15 cellular contexts compared by ENCODE assay signal in genomic region chr10:12503311-12503710, GRCh38.
A peak's percentile ranks its signal among the peaks of the same experiment; 100 is the strongest.
DNase-seq lines count a peak whose midpoint lies in the region; ATAC-seq and TF ChIP-seq lines count a peak whose summit lies in the region.
"Had no signal": no experiment of that assay in that cellular context is flagged by ENCODE, and none has a peak within 500 bp of the region (broad histone marks: within the 10 kb centered on the region; RNA-seq: fewer than 3 reads in every experiment).

No MANE protein-coding gene starts in this region.

- no peak overlapping the region for H3K4me3 Mint-ChIP-seq in neural progenitor cell
- H3K4me3 Mint-ChIP-seq in activated naive CD4-positive, alpha-beta T cell treated with anti-CD3 and anti-CD28 coated beads, Interleukin-2, amount 10 ng/mL, durations not matched to agents 7 days and 5 days, result no peak overlapping the region
- H3K4me3 Mint-ChIP-seq: activated B cell treated with CpG ODN at 0.5 μM for 24 hours; activated naive CD8-positive, alpha-beta T cell treated with anti-CD3 and anti-CD28 coated beads, Interleukin-2, amount 10 ng/mL, durations not matched to agents 7 days and 5 days; stimulated activated naive CD8-positive, alpha-beta T cell treated with anti-CD3 and anti-CD28 coated beads, Interleukin-15, Interleukin-2, amounts not matched to agents 100 ng/mL and 50 ng/mL, for 24 hours had no signal

- H3K4me3 ChIP-seq in neural progenitor cell, result no peak overlapping the region
- H3K4me3 ChIP-seq: cardiac muscle cell had no signal

- peaks cover 50% of the 10 kb centered on the region for H3K4me1 Mint-ChIP-seq in neural progenitor cell
- H3K4me1 Mint-ChIP-seq in activated naive CD4-positive, alpha-beta T cell treated with anti-CD3 and anti-CD28 coated beads, Interleukin-2, amount 10 ng/mL, durations not matched to agents 7 days and 5 days, result peaks cover 29% of the 10 kb centered on the region

- peaks cover 4% of the 10 kb centered on the region for H3K36me3 Mint-ChIP-seq in neural progenitor cell
- H3K36me3 Mint-ChIP-seq in activated naive CD4-positive, alpha-beta T cell treated with anti-CD3 and anti-CD28 coated beads, Interleukin-2, amount 10 ng/mL, durations not matched to agents 7 days and 5 days, result no peaks in the 10 kb centered on the region
- H3K36me3 Mint-ChIP-seq: activated naive CD8-positive, alpha-beta T cell treated with anti-CD3 and anti-CD28 coated beads, Interleukin-2, amount 10 ng/mL, durations not matched to agents 7 days and 5 days had no signal

- H3K36me3 ChIP-seq in neural progenitor cell, result no peaks in the 10 kb centered on the region
- H3K36me3 ChIP-seq: cardiac muscle cell had no signal

- H3K27ac Mint-ChIP-seq in neural progenitor cell, result peak overlapping the region; percentile 12
- no peak overlapping the region for H3K27ac Mint-ChIP-seq in activated naive CD4-positive, alpha-beta T cell treated with anti-CD3 and anti-CD28 coated beads, Interleukin-2, amount 10 ng/mL, durations not matched to agents 7 days and 5 days
- H3K27ac Mint-ChIP-seq: activated naive CD8-positive, alpha-beta T cell treated with anti-CD3 and anti-CD28 coated beads, Interleukin-2, amount 10 ng/mL, durations not matched to agents 7 days and 5 days; stimulated activated naive CD8-positive, alpha-beta T cell treated with anti-CD3 and anti-CD28 coated beads, Interleukin-15, Interleukin-2, amounts not matched to agents 100 ng/mL and 50 ng/mL, for 24 hours had no signal

- no peaks in the 10 kb centered on the region for H3K9me3 Mint-ChIP-seq in neural progenitor cell
- H3K9me3 Mint-ChIP-seq in activated naive CD4-positive, alpha-beta T cell treated with anti-CD3 and anti-CD28 coated beads, Interleukin-2, amount 10 ng/mL, durations not matched to agents 7 days and 5 days, result no peaks in the 10 kb centered on the region
- H3K9me3 Mint-ChIP-seq: activated B cell treated with CpG ODN at 0.5 μM for 24 hours; activated naive CD8-positive, alpha-beta T cell treated with anti-CD3 and anti-CD28 coated beads, Interleukin-2, amount 10 ng/mL, durations not matched to agents 7 days and 5 days; stimulated activated naive CD8-positive, alpha-beta T cell treated with anti-CD3 and anti-CD28 coated beads, Interleukin-15, Interleukin-2, amounts not matched to agents 100 ng/mL and 50 ng/mL, for 24 hours had no signal

- peaks cover 6% of the 10 kb centered on the region for H3F3A ChIP-seq in neural progenitor cell (ENCODE audit: low read depth)

- H3K27ac ChIP-seq in neural progenitor cell, result no peak overlapping the region
- H3K27ac ChIP-seq: cardiac muscle cell had no signal

- H4K20me1 ChIP-seq in neural progenitor cell (ENCODE audit: low read depth), result no peaks in the 10 kb centered on the region

- no peak overlapping the region for H3K4me2 ChIP-seq in neural progenitor cell

- no peaks in the 10 kb centered on the region for H3K79me2 ChIP-seq in neural progenitor cell (ENCODE audit: low read depth)

- no peak for TF ChIP-seq CTCF in neural progenitor cell (IDR thresholded peaks at IDR 0.05)

- CTCF ChIA-PET in activated naive CD4-positive, alpha-beta T cell treated with anti-CD3 and anti-CD28 coated beads, Interleukin-2, amount 10 ng/mL, durations not matched to agents 7 days and 5 days (lab: Charles Lee), result no interaction called here

- peaks cover 17% of the 10 kb centered on the region for H3K4me1 ChIP-seq in neural progenitor cell

- no peak for ATAC-seq in HG03378 (IDR thresholded peaks at IDR 0.05; ENCODE audit: unreplicated experiment)
- ATAC-seq in left ventricle myocardium superior, result no peak
- ATAC-seq: PC-3 had no signal

- intact Hi-C loops in left ventricle myocardium superior (cut with micrococcal nuclease), result no loop called here

- peak; percentile 85 for DNase-seq in DMS79 treated with DMSO at 0.1 percent for 48 hours (lab: John Stamatoyannopoulos, UW)
- peak; percentile 41 to 73 for DNase-seq in NCI-H187 (lab: John Stamatoyannopoulos, UW)
- DNase-seq in SHP77 (lab: John Stamatoyannopoulos, UW), result peak; percentile 27 to 46
- DNase-seq in neural progenitor cell (ENCODE audit: low spot score), result no peak
- DNase-seq in activated naive CD4-positive, alpha-beta T cell treated with anti-CD3 and anti-CD28 coated beads, Interleukin-2, amount 10 ng/mL, durations not matched to agents 7 days and 5 days, result no peak
- no peak for DNase-seq in left ventricle myocardium superior
- DNase-seq in DMS 273 treated with DMSO at 0.1 percent for 48 hours (lab: John Stamatoyannopoulos, UW), result no peak
- DNase-seq: activated B cell treated with CpG ODN at 0.5 μM for 24 hours; activated naive CD8-positive, alpha-beta T cell treated with anti-CD3 and anti-CD28 coated beads, Interleukin-2, amount 10 ng/mL, durations not matched to agents 7 days and 5 days; foreskin melanocyte; occipital lobe; PC-3 had no signal

- peaks cover 5% of the 10 kb centered on the region for H3K27me3 Mint-ChIP-seq in neural progenitor cell (ENCODE audit: insufficient read depth, low read depth)
- H3K27me3 Mint-ChIP-seq in activated naive CD4-positive, alpha-beta T cell treated with anti-CD3 and anti-CD28 coated beads, Interleukin-2, amount 10 ng/mL, durations not matched to agents 7 days and 5 days, result peaks cover 8% of the 10 kb centered on the region
- H3K27me3 Mint-ChIP-seq: activated B cell treated with CpG ODN at 0.5 μM for 24 hours; stimulated activated naive CD8-positive, alpha-beta T cell treated with anti-CD3 and anti-CD28 coated beads, Interleukin-15, Interleukin-2, amounts not matched to agents 100 ng/mL and 50 ng/mL, for 24 hours had no signal

- no peak overlapping the region for H2AFZ ChIP-seq in neural progenitor cell (replicated peaks)

- H3K9ac ChIP-seq in neural progenitor cell, result no peak overlapping the region

- no peaks in the 10 kb centered on the region for H3K9me3 ChIP-seq in neural progenitor cell (ENCODE audit: low read depth)

- H3K27me3 ChIP-seq in neural progenitor cell, result no peaks in the 10 kb centered on the region
- H3K27me3 ChIP-seq: cardiac muscle cell had no signal

Comparison
In these comparisons a context has a peak if more than half of its experiments do, and no peak if none do; other contexts are left out.
1. DNase-seq: peak in DMS79 treated with DMSO at 0.1 percent for 48 hours (single experiment), NCI-H187 (2 of 2) and SHP77 (2 of 2); none in neural progenitor cell (single experiment), activated naive CD4-positive, alpha-beta T cell treated with anti-CD3 and anti-CD28 coated beads, Interleukin-2, amount 10 ng/mL, durations not matched to agents 7 days and 5 days (single experiment), left ventricle myocardium superior (single experiment) and DMS 273 treated with DMSO at 0.1 percent for 48 hours (single experiment).